Comparison of ENCODE assay signal across 33 cellular contexts in genomic region chr5:151381899-151382298, GRCh38. TPM values are rescaled to one million over a fixed set of nuclear protein-coding genes. Genes with fewer than 3 reads are reported as not detected.
"Had no signal": no experiment of that assay in that cellular context is flagged by ENCODE, and none has a peak within 500 bp of the region (broad histone marks: within the 10 kb centered on the region; RNA-seq: fewer than 3 reads in every experiment).

No MANE protein-coding gene starts in this region.

- H3K36me3 Mint-ChIP-seq: activated naive CD4-positive, alpha-beta T cell treated with anti-CD3 and anti-CD28 coated beads, Interleukin-2, amount 10 ng/mL, durations not matched to agents 7 days and 5 days; activated naive CD4-positive, alpha-beta T cell treated with anti-CD3 and anti-CD28 coated beads, Interleukin-2, amount 50 U/mL, for 72 hours; activated naive CD8-positive, alpha-beta T cell treated with anti-CD3 and anti-CD28 coated beads, Interleukin-2, amount 10 ng/mL, durations not matched to agents 7 days and 5 days; brain had no signal

- H3K27me3 ChIP-seq: ascending aorta, breast epithelium, cardiac muscle cell, esophagus muscularis mucosa, gastroesophageal sphincter had no signal

- DNase-seq: activated B cell treated with CpG ODN at 0.5 μM for 24 hours; activated CD4-positive, alpha-beta memory T cell treated with anti-CD3 and anti-CD28 coated beads, Interleukin-2, amount 10 ng/mL, durations not matched to agents 7 days and 5 days; activated CD4-positive, alpha-beta T cell treated with anti-CD3 and anti-CD28 coated beads for 48 hours; activated CD4-positive, alpha-beta T cell treated with anti-CD3 and anti-CD28 coated beads, Interleukin-2, amount 50 U/mL, for 4 hours; activated CD8-positive, alpha-beta memory T cell treated with anti-CD3 and anti-CD28 coated beads, Interleukin-2, amount 50 U/mL, for 48 hours; activated gamma-delta T cell; activated naive CD4-positive, alpha-beta T cell; activated naive CD4-positive, alpha-beta T cell treated with anti-CD3 and anti-CD28 coated beads, Interleukin-2, amount 10 ng/mL, durations not matched to agents 7 days and 5 days; activated naive CD8-positive, alpha-beta T cell treated with anti-CD3 and anti-CD28 coated beads, Interleukin-2, amount 10 ng/mL, durations not matched to agents 7 days and 5 days; activated T-cell treated with anti-CD3 and anti-CD28 coated beads for 4 hours; activated T-cell treated with anti-CD3 and anti-CD28 coated beads, Interleukin-2, amount 50 U/mL, for 24 hours; activated T-cell treated with anti-CD3 and anti-CD28 coated beads, Interleukin-2, amount 50 U/mL, for 72 hours; central memory CD4-positive, alpha-beta T cell; cerebellar nuclear complex; dermis blood vessel endothelial cell; effector CD4-positive, alpha-beta T cell; effector memory CD8-positive, alpha-beta T cell; T-helper 1 cell; T-helper 17 cell; T1000; WERI-Rb-1 had no signal

- H3K9me3 Mint-ChIP-seq: activated B cell treated with CpG ODN at 0.5 μM for 24 hours; activated naive CD4-positive, alpha-beta T cell treated with anti-CD3 and anti-CD28 coated beads, Interleukin-2, amount 10 ng/mL, durations not matched to agents 7 days and 5 days; activated naive CD4-positive, alpha-beta T cell treated with anti-CD3 and anti-CD28 coated beads, Interleukin-2, amount 50 U/mL, for 72 hours; activated naive CD8-positive, alpha-beta T cell treated with anti-CD3 and anti-CD28 coated beads, Interleukin-2, amount 10 ng/mL, durations not matched to agents 7 days and 5 days; activated T-cell treated with anti-CD3 and anti-CD28 coated beads, Interleukin-2, amount 50 U/mL, for 24 hours; activated T-cell treated with anti-CD3 and anti-CD28 coated beads, Interleukin-2, amount 50 U/mL, for 72 hours; brain; effector memory CD8-positive, alpha-beta T cell; T-helper 2 cell treated with Interferon-gamma antibody and Interleukin-4, amounts not matched to agents 5 μg/mL and 100 μg/mL, for 36 hours had no signal

- H3K4me3 ChIP-seq: ascending aorta, breast epithelium, cardiac muscle cell, coronary artery, esophagus muscularis mucosa, gastroesophageal sphincter had no signal

- H3K27ac Mint-ChIP-seq: activated B cell treated with CpG ODN at 0.5 μM for 24 hours; activated CD4-positive, alpha-beta memory T cell treated with anti-CD3 and anti-CD28 coated beads, Interleukin-2, amount 10 ng/mL, durations not matched to agents 7 days and 5 days; activated naive CD4-positive, alpha-beta T cell treated with anti-CD3 and anti-CD28 coated beads, Interleukin-2, amount 10 ng/mL, durations not matched to agents 7 days and 5 days; activated naive CD4-positive, alpha-beta T cell treated with anti-CD3 and anti-CD28 coated beads, Interleukin-2, amount 50 U/mL, for 72 hours; activated naive CD8-positive, alpha-beta T cell treated with anti-CD3 and anti-CD28 coated beads, Interleukin-2, amount 10 ng/mL, durations not matched to agents 7 days and 5 days; activated T-cell treated with anti-CD3 and anti-CD28 coated beads, Interleukin-2, amount 50 U/mL, for 24 hours; activated T-cell treated with anti-CD3 and anti-CD28 coated beads, Interleukin-2, amount 50 U/mL, for 72 hours; effector memory CD8-positive, alpha-beta T cell; T-helper 17 cell; T-helper 2 cell treated with Interferon-gamma antibody and Interleukin-4, amounts not matched to agents 5 μg/mL and 100 μg/mL, for 36 hours had no signal

- H3K4me1 ChIP-seq: ascending aorta, breast epithelium, esophagus muscularis mucosa, gastroesophageal sphincter had no signal

- H3K4me3 Mint-ChIP-seq: activated B cell treated with CpG ODN at 0.5 μM for 24 hours; activated CD4-positive, alpha-beta memory T cell treated with anti-CD3 and anti-CD28 coated beads, Interleukin-2, amount 10 ng/mL, durations not matched to agents 7 days and 5 days; activated naive CD4-positive, alpha-beta T cell treated with anti-CD3 and anti-CD28 coated beads, Interleukin-2, amount 10 ng/mL, durations not matched to agents 7 days and 5 days; activated naive CD8-positive, alpha-beta T cell treated with anti-CD3 and anti-CD28 coated beads, Interleukin-2, amount 10 ng/mL, durations not matched to agents 7 days and 5 days; activated T-cell treated with anti-CD3 and anti-CD28 coated beads, Interleukin-2, amount 50 U/mL, for 24 hours; activated T-cell treated with anti-CD3 and anti-CD28 coated beads, Interleukin-2, amount 50 U/mL, for 72 hours; brain; effector memory CD8-positive, alpha-beta T cell; T-helper 17 cell; T-helper 2 cell treated with Interferon-gamma antibody and Interleukin-4, amounts not matched to agents 5 μg/mL and 100 μg/mL, for 36 hours had no signal

- H3K36me3 ChIP-seq: ascending aorta, breast epithelium, cardiac muscle cell, esophagus muscularis mucosa, gastroesophageal sphincter, WERI-Rb-1 had no signal

- H3K4me1 Mint-ChIP-seq: activated B cell treated with CpG ODN at 0.5 μM for 24 hours; activated CD4-positive, alpha-beta memory T cell treated with anti-CD3 and anti-CD28 coated beads, Interleukin-2, amount 10 ng/mL, durations not matched to agents 7 days and 5 days; activated naive CD4-positive, alpha-beta T cell treated with anti-CD3 and anti-CD28 coated beads, Interleukin-2, amount 10 ng/mL, durations not matched to agents 7 days and 5 days; activated naive CD8-positive, alpha-beta T cell treated with anti-CD3 and anti-CD28 coated beads, Interleukin-2, amount 10 ng/mL, durations not matched to agents 7 days and 5 days; T-helper 17 cell had no signal

- ATAC-seq: activated CD4-positive, CD25-positive, alpha-beta regulatory T cell treated with anti-CD3 and anti-CD28 coated beads, Interleukin-2, amount 50 U/mL, for 24 hours; activated naive CD4-positive, alpha-beta T cell treated with anti-CD3 and anti-CD28 coated beads, Interleukin-2, amount 50 U/mL, for 72 hours; activated T-cell treated with anti-CD3 and anti-CD28 coated beads, Interleukin-2, amount 50 U/mL, for 72 hours; effector memory CD8-positive, alpha-beta T cell; gastroesophageal sphincter; T-helper 17 cell had no signal

- H3K9me3 ChIP-seq: ascending aorta, breast epithelium, esophagus muscularis mucosa, gastroesophageal sphincter had no signal

- H3K27ac ChIP-seq: ascending aorta, breast epithelium, cardiac muscle cell, coronary artery, esophagus muscularis mucosa, foreskin keratinocyte, gastroesophageal sphincter, WERI-Rb-1 had no signal

RNA-seq across cellular contexts. Expression of gene SLC36A2, which starts 34.5 kb away (rescaled TPM):
- total RNA-seq: activated B cell treated with CpG ODN at 0.5 μM for 24 hours; activated CD4-positive, alpha-beta memory T cell treated with anti-CD3 and anti-CD28 coated beads, Interleukin-2, amount 10 ng/mL, durations not matched to agents 7 days and 5 days; activated naive CD4-positive, alpha-beta T cell treated with anti-CD3 and anti-CD28 coated beads, Interleukin-2, amount 50 U/mL, for 72 hours; activated naive CD8-positive, alpha-beta T cell treated with anti-CD3 and anti-CD28 coated beads, Interleukin-2, amount 10 ng/mL, durations not matched to agents 7 days and 5 days; activated T-cell treated with anti-CD3 and anti-CD28 coated beads, Interleukin-2, amount 50 U/mL, for 72 hours; cardiac muscle cell; dermis blood vessel endothelial cell; esophagus muscularis mucosa; foreskin keratinocyte; gastroesophageal sphincter; glomerular endothelial cell; T-helper 17 cell had no signal
- polyA plus RNA-seq: cardiac muscle cell, foreskin keratinocyte had no signal
